ENCODE assay signal across 15 cellular contexts in the genomic region with DNA sequence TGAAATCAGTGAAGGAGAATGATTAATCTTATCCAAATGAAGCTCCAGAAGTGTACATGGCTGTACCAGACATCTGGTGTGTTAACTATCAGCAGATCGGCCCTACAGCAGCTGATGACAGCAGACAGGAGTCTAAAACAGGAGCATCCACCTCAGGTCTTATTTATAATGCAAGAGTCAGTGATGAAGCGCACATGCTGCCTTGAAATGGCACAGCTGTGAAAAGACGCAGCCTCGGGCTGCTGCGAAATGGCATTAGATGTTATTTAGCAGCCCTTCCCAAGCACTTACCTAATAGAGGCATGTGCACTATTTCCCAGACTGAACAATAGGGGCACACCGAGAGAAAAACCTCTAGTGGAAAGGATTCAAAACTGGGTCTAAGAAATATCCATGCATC.
DNase-seq lines count a peak whose midpoint lies in the region; ATAC-seq and TF ChIP-seq lines count a peak whose summit lies in the region.
"Had no signal": no experiment of that assay in that cellular context is flagged by ENCODE, and none has a peak within 500 bp of the region (broad histone marks: within the 10 kb centered on the region; RNA-seq: fewer than 3 reads in every experiment).

No MANE protein-coding gene starts in this region.

- H3K36me3 Mint-ChIP-seq in stimulated activated effector memory CD8-positive, alpha-beta T cell treated with anti-CD3 and anti-CD28 coated beads, Interleukin-12 subunit alpha, Interleukin-12 subunit beta, amount 100 ng/mL, for 72 hours = no peaks in the 10 kb centered on the region
- H3K36me3 Mint-ChIP-seq: T-cell had no signal

- H3K27me3 ChIP-seq in OCI-LY1 (ENCODE audit: insufficient read depth, low read length) = no peaks in the 10 kb centered on the region
- no peaks in the 10 kb centered on the region for H3K27me3 ChIP-seq in skeletal muscle tissue (ENCODE audit: control insufficient read depth in 3 of 3, insufficient read depth in 3 of 3, low read length in 3 of 3)
- H3K27me3 ChIP-seq in uterus = no peaks in the 10 kb centered on the region

- H3K27ac Mint-ChIP-seq in stimulated activated effector memory CD8-positive, alpha-beta T cell treated with anti-CD3 and anti-CD28 coated beads, Interleukin-12 subunit alpha, Interleukin-12 subunit beta, amount 100 ng/mL, for 72 hours = no peak overlapping the region
- H3K27ac Mint-ChIP-seq: dendritic cell treated with granulocyte-macrophage colony-stimulating factor and Interleukin-4, amounts not matched to agents 40 ng/mL and 50 ng/mL, for 4 days; T-cell had no signal

- H3K4me3 ChIP-seq in OCI-LY1 (ENCODE audit: low read depth, low read length, poor library complexity, severe bottlenecking) (no peak overlapping the region), fibroblast of pulmonary artery (replicated peaks; ENCODE audit: low read depth, low read length) (no peak overlapping the region), skeletal muscle tissue (ENCODE audit: low read length in 3 of 3) (peak overlapping the region in 2 of 3 donors; percentile 23 to 59), uterus (no peak overlapping the region)

- DNase-seq in NCI-H748 (lab: John Stamatoyannopoulos, UW; ENCODE audit: unreplicated experiment) = peak; percentile 14
- no peak for DNase-seq in NCI-H748 treated with DMSO at 0.1 percent for 48 hours (lab: John Stamatoyannopoulos, UW)
- DNase-seq in fibroblast of pulmonary artery (ENCODE audit: low read depth) = peak; percentile 56
- no peak for DNase-seq in uterus
- no peak for DNase-seq in stimulated activated effector memory CD8-positive, alpha-beta T cell treated with anti-CD3 and anti-CD28 coated beads, Interleukin-12 subunit alpha, Interleukin-12 subunit beta, amount 100 ng/mL, for 72 hours (ENCODE audit: low spot score in 2 of 2)
- DNase-seq: 8988T; activated T-cell treated with anti-CD3 and anti-CD28 coated beads, Interleukin-2, amount 50 U/mL, for 4 hours; Calu3; NCI-H1417 treated with DMSO at 0.1 percent for 48 hours; T-cell had no signal

- H3K36me3 ChIP-seq in OCI-LY1 (ENCODE audit: insufficient read depth, low read length) (no peaks in the 10 kb centered on the region), skeletal muscle tissue (ENCODE audit: control insufficient read depth in 3 of 3, insufficient read depth in 3 of 3, low read length in 3 of 3) (no peaks in the 10 kb centered on the region), uterus (no peaks in the 10 kb centered on the region)

- no peaks in the 10 kb centered on the region for H4K20me1 ChIP-seq in OCI-LY1 (ENCODE audit: insufficient read depth, low read length)

- intact Hi-C loops in uterus (cut with DNase I; ENCODE audit: low total_unique reads) = no loop called here

- ATAC-seq in HG03457 (IDR thresholded peaks at IDR 0.05; ENCODE audit: unreplicated experiment) = no peak
- ATAC-seq in stimulated activated effector memory CD8-positive, alpha-beta T cell treated with anti-CD3 and anti-CD28 coated beads, Interleukin-12 subunit alpha, Interleukin-12 subunit beta, amount 100 ng/mL, for 72 hours = no peak
- ATAC-seq: activated T-cell treated with anti-CD3 and anti-CD28 coated beads, Interleukin-2, amount 50 U/mL, for 4 hours; sciatic nerve; T-cell had no signal

- H3K4me2 ChIP-seq in OCI-LY1 (ENCODE audit: low read length) = no peak overlapping the region

- no peaks in the 10 kb centered on the region for H3K9me2 ChIP-seq in OCI-LY1 (ENCODE audit: low read depth, low read length)

- H3K4me1 Mint-ChIP-seq in stimulated activated effector memory CD8-positive, alpha-beta T cell treated with anti-CD3 and anti-CD28 coated beads, Interleukin-12 subunit alpha, Interleukin-12 subunit beta, amount 100 ng/mL, for 72 hours = peaks cover 33% of the 10 kb centered on the region

- H3K9ac ChIP-seq in OCI-LY1 (ENCODE audit: low read length) (no peak overlapping the region), skeletal muscle tissue (ENCODE audit: low read depth in 1 of 3, low read length in 3 of 3) (peak overlapping the region; percentile 47 to 52 (median 51))

- H3K9me3 ChIP-seq in OCI-LY1 (ENCODE audit: low read length) = no peaks in the 10 kb centered on the region
- no peaks in the 10 kb centered on the region for H3K9me3 ChIP-seq in skeletal muscle tissue (ENCODE audit: control insufficient read depth in 3 of 3, low read length in 3 of 3)
- H3K9me3 ChIP-seq in uterus = no peaks in the 10 kb centered on the region

- H3K27ac ChIP-seq in OCI-LY1 (ENCODE audit: low read depth, low read length, poor library complexity, severe bottlenecking) (no peak overlapping the region), skeletal muscle tissue (ENCODE audit: low read depth, low read length) (peak overlapping the region; percentile 52), uterus (no peak overlapping the region)

- H3F3A ChIP-seq in OCI-LY1 (ENCODE audit: insufficient read depth, low read length) = no peaks in the 10 kb centered on the region

- TF ChIP-seq CTCF in OCI-LY1 (IDR thresholded peaks at IDR 0.05; ENCODE audit: low read length) (no peak), fibroblast of pulmonary artery (IDR thresholded peaks at IDR 0.05; ENCODE audit: low read length, missing control alignments) (peak; percentile 10), uterus (IDR thresholded peaks at IDR 0.05) (no peak)

- TF ChIP-seq POLR2A in uterus (IDR thresholded peaks at IDR 0.05) = no peak

- H2AFZ ChIP-seq in OCI-LY1 (ENCODE audit: low read length) = peak overlapping the region; percentile 67; the same call in 1 of the 2 replicates

- no peaks in the 10 kb centered on the region for H3K79me2 ChIP-seq in OCI-LY1 (ENCODE audit: insufficient read depth, low read length)

- H3K4me1 ChIP-seq in OCI-LY1 (ENCODE audit: insufficient read depth, low read length, severe bottlenecking) (no peaks in the 10 kb centered on the region), skeletal muscle tissue (ENCODE audit: control insufficient read depth in 3 of 3, insufficient read depth in 3 of 3, low read length in 3 of 3) (peaks cover 5 to 13% (median 9%) of the 10 kb centered on the region in 3 donors), uterus (peaks cover 0 to 3% of the 10 kb centered on the region in 2 donors)

- H3K4me3 Mint-ChIP-seq in stimulated activated effector memory CD8-positive, alpha-beta T cell treated with anti-CD3 and anti-CD28 coated beads, Interleukin-12 subunit alpha, Interleukin-12 subunit beta, amount 100 ng/mL, for 72 hours = no peak overlapping the region
- H3K4me3 Mint-ChIP-seq: activated T-cell treated with anti-CD3 and anti-CD28 coated beads, Interleukin-2, amount 50 U/mL, for 4 hours; dendritic cell treated with granulocyte-macrophage colony-stimulating factor and Interleukin-4, amounts not matched to agents 40 ng/mL and 50 ng/mL, for 4 days; T-cell had no signal

- peaks cover 4% of the 10 kb centered on the region for H3K9me3 Mint-ChIP-seq in stimulated activated effector memory CD8-positive, alpha-beta T cell treated with anti-CD3 and anti-CD28 coated beads, Interleukin-12 subunit alpha, Interleukin-12 subunit beta, amount 100 ng/mL, for 72 hours
- H3K9me3 Mint-ChIP-seq: activated T-cell treated with anti-CD3 and anti-CD28 coated beads, Interleukin-2, amount 50 U/mL, for 4 hours; dendritic cell treated with granulocyte-macrophage colony-stimulating factor and Interleukin-4, amounts not matched to agents 40 ng/mL and 50 ng/mL, for 4 days; T-cell had no signal

Comparison
In these comparisons a context has a peak if more than half of its experiments do, and no peak if none do; other contexts are left out.
1. DNase-seq: peak in NCI-H748 (single experiment) and fibroblast of pulmonary artery (single experiment); none in NCI-H748 treated with DMSO at 0.1 percent for 48 hours (single experiment), uterus (0 of 2) and stimulated activated effector memory CD8-positive, alpha-beta T cell treated with anti-CD3 and anti-CD28 coated beads, Interleukin-12 subunit alpha, Interleukin-12 subunit beta, amount 100 ng/mL, for 72 hours (0 of 2).
2. H3K4me3 ChIP-seq: peak in skeletal muscle tissue (2 of 3); none in OCI-LY1 (single experiment), fibroblast of pulmonary artery (single experiment) and uterus (0 of 2).